Comparison of ENCODE assay signal across 1 cellular context in genomic region chr6:152070556-152070955, GRCh38.
TF ChIP-seq lines count a peak whose summit lies in the region.

No MANE protein-coding gene starts in this region.

TF ChIP-seq in SK-N-SH treated with all-trans-retinoic acid at 6 μM for 48 hours, 23 proteins besides CTCF, POLR2A, EP300 and RAD21 (continued from another document):
- no peak for TF ChIP-seq CREB5 (CRISPR knock-in tag; IDR thresholded peaks at IDR 0.05; ENCODE audit: low read depth)
